ENCODE assay signal across 23 cellular contexts in genomic region chr12:109294286-109294796, GRCh38. TPM values are rescaled to one million over a fixed set of nuclear protein-coding genes. Genes with fewer than 3 reads are reported as not detected.
DNase-seq lines count a peak whose midpoint lies in the region; ATAC-seq and TF ChIP-seq lines count a peak whose summit lies in the region.
"Had no signal": no experiment of that assay in that cellular context is flagged by ENCODE, and none has a peak within 500 bp of the region (broad histone marks: within the 10 kb centered on the region; RNA-seq: fewer than 3 reads in every experiment).

No MANE protein-coding gene starts in this region.

- no peak overlapping the region for H3K4me3 ChIP-seq in stomach
- H3K4me3 ChIP-seq: BLaER1, GM23248 had no signal

- DNase-seq in activated naive CD4-positive, alpha-beta T cell treated with anti-CD3 and anti-CD28 coated beads, Interleukin-2, amount 10 ng/mL, durations not matched to agents 7 days and 5 days, result peak; percentile 5
- no peak for DNase-seq in activated naive CD4-positive, alpha-beta T cell treated with anti-CD3 and anti-CD28 coated beads for 36 hours
- DNase-seq in posterior vena cava (ENCODE audit: low spot score) (peak; percentile 42), stomach (no peak), cerebellum (ENCODE audit: low spot score) (no peak)
- DNase-seq: 8988T; CD4-positive, alpha-beta memory T cell; DMS153; DMS79; GDM1; GM23248; HFFc6; IMR-90 had no signal

- 75 to 87% (median 83%) methylated on average over 5 of the region's 5 CpGs for WGBS in stomach, 5 donors

- no peak for TF ChIP-seq EP300 in stomach (IDR thresholded peaks at IDR 0.05)

- H3K27ac Mint-ChIP-seq in activated naive CD4-positive, alpha-beta T cell treated with anti-CD3 and anti-CD28 coated beads, Interleukin-2, amount 10 ng/mL, durations not matched to agents 7 days and 5 days, result no peak overlapping the region
- no peak overlapping the region for H3K27ac Mint-ChIP-seq in activated naive CD4-positive, alpha-beta T cell treated with anti-CD3 and anti-CD28 coated beads for 36 hours
- peak overlapping the region in 4 of 5 experiments; percentile 49 to 74 (median 60) for H3K27ac Mint-ChIP-seq in brain
- H3K27ac Mint-ChIP-seq: CD14-positive monocyte; CD4-positive, alpha-beta memory T cell; HFFc6 had no signal

- TF ChIP-seq POLR2A in stomach (IDR thresholded peaks at IDR 0.05), result no peak

- ATAC-seq in GM18867 (IDR thresholded peaks at IDR 0.05; ENCODE audit: unreplicated experiment), result no peak
- ATAC-seq: HCT116 had no signal

- no peak for TF ChIP-seq CTCF in brain (conservative IDR thresholded peaks at IDR 0.05)
- TF ChIP-seq CTCF in stomach (IDR thresholded peaks at IDR 0.05), result no peak

- peaks cover 52% of the 10 kb centered on the region for H3K27me3 Mint-ChIP-seq in activated naive CD4-positive, alpha-beta T cell treated with anti-CD3 and anti-CD28 coated beads, Interleukin-2, amount 10 ng/mL, durations not matched to agents 7 days and 5 days
- peaks cover 19% of the 10 kb centered on the region for H3K27me3 Mint-ChIP-seq in activated naive CD4-positive, alpha-beta T cell treated with anti-CD3 and anti-CD28 coated beads for 36 hours (ENCODE audit: low read depth)
- H3K27me3 Mint-ChIP-seq in brain, result peaks cover 4% of the 10 kb centered on the region

- no peak overlapping the region for H3K27ac ChIP-seq in stomach
- H3K27ac ChIP-seq: BLaER1, GM23248, HL-60 had no signal

- peaks cover 0 to 32% (median 7%) of the 10 kb centered on the region in 3 donors for H3K27me3 ChIP-seq in stomach

- no peaks in the 10 kb centered on the region for H3K36me3 ChIP-seq in stomach
- H3K36me3 ChIP-seq: BLaER1 had no signal

- CTCF ChIA-PET in activated naive CD4-positive, alpha-beta T cell treated with anti-CD3 and anti-CD28 coated beads, Interleukin-2, amount 10 ng/mL, durations not matched to agents 7 days and 5 days (lab: Charles Lee), result no interaction called here
- CTCF ChIA-PET in activated naive CD4-positive, alpha-beta T cell treated with anti-CD3 and anti-CD28 coated beads for 36 hours (lab: Charles Lee), result no interaction called here

- H3K4me1 Mint-ChIP-seq in activated naive CD4-positive, alpha-beta T cell treated with anti-CD3 and anti-CD28 coated beads, Interleukin-2, amount 10 ng/mL, durations not matched to agents 7 days and 5 days, result no peaks in the 10 kb centered on the region
- no peaks in the 10 kb centered on the region for H3K4me1 Mint-ChIP-seq in activated naive CD4-positive, alpha-beta T cell treated with anti-CD3 and anti-CD28 coated beads for 36 hours (ENCODE audit: low read depth)
- H3K4me1 Mint-ChIP-seq in brain, result peaks cover 37% of the 10 kb centered on the region
- H3K4me1 Mint-ChIP-seq: CD4-positive, alpha-beta memory T cell had no signal

- no peak overlapping the region for H3K4me3 Mint-ChIP-seq in activated naive CD4-positive, alpha-beta T cell treated with anti-CD3 and anti-CD28 coated beads, Interleukin-2, amount 10 ng/mL, durations not matched to agents 7 days and 5 days
- no peak overlapping the region for H3K4me3 Mint-ChIP-seq in activated naive CD4-positive, alpha-beta T cell treated with anti-CD3 and anti-CD28 coated beads for 36 hours
- no peak overlapping the region for H3K4me3 Mint-ChIP-seq in brain
- H3K4me3 Mint-ChIP-seq: CD14-positive monocyte; CD4-positive, alpha-beta memory T cell; HFFc6 had no signal

- no peaks in the 10 kb centered on the region for H3K9me3 ChIP-seq in stomach
- H3K9me3 ChIP-seq: BLaER1 had no signal

- peaks cover 8 to 14% (median 11%) of the 10 kb centered on the region in 4 donors for H3K4me1 ChIP-seq in stomach
- H3K4me1 ChIP-seq: BLaER1 had no signal

- no peaks in the 10 kb centered on the region for H3K9me3 Mint-ChIP-seq in activated naive CD4-positive, alpha-beta T cell treated with anti-CD3 and anti-CD28 coated beads, Interleukin-2, amount 10 ng/mL, durations not matched to agents 7 days and 5 days
- no peaks in the 10 kb centered on the region for H3K9me3 Mint-ChIP-seq in activated naive CD4-positive, alpha-beta T cell treated with anti-CD3 and anti-CD28 coated beads for 36 hours
- H3K9me3 Mint-ChIP-seq in brain, result peaks cover 0 to 3% (median 0%) of the 10 kb centered on the region in 5 experiments
- H3K9me3 Mint-ChIP-seq: CD14-positive monocyte; CD4-positive, alpha-beta memory T cell; HFFc6 had no signal

- H3K36me3 Mint-ChIP-seq in activated naive CD4-positive, alpha-beta T cell treated with anti-CD3 and anti-CD28 coated beads, Interleukin-2, amount 10 ng/mL, durations not matched to agents 7 days and 5 days, result no peaks in the 10 kb centered on the region
- H3K36me3 Mint-ChIP-seq in activated naive CD4-positive, alpha-beta T cell treated with anti-CD3 and anti-CD28 coated beads for 36 hours (ENCODE audit: low read depth), result no peaks in the 10 kb centered on the region
- no peaks in the 10 kb centered on the region for H3K36me3 Mint-ChIP-seq in brain
- H3K36me3 Mint-ChIP-seq: CD14-positive monocyte; CD4-positive, alpha-beta memory T cell had no signal

- intact Hi-C loops in activated naive CD4-positive, alpha-beta T cell treated with anti-CD3 and anti-CD28 coated beads for 36 hours (cut with micrococcal nuclease), result no loop called here
- intact Hi-C loops in posterior vena cava (cut with DNase I), result loop anchor here in 1 of 2 donors (5.0 kb wide), 1 partner anchor 982 kb away; no protein-coding TSS in a partner anchor
- intact Hi-C loops in stomach (cut with DNase I; ENCODE audit: low total_unique reads), result no loop called here

RNA-seq across cellular contexts. Expression of gene FOXN4, which starts 14.7 kb away (rescaled TPM):
- not detected for total RNA-seq in activated naive CD4-positive, alpha-beta T cell treated with anti-CD3 and anti-CD28 coated beads for 36 hours
- polyA plus RNA-seq in brain (ENCODE audit: insufficient read depth, low read depth, low replicate concordance) (9.0 TPM), stomach (not detected)
- total RNA-seq in posterior vena cava (not detected), stomach (not detected), cerebellum (0.45 TPM)
- total RNA-seq: A673; CD4-positive, alpha-beta memory T cell; GM23248; HFFc6; HT1080; IMR-90 had no signal
- polyA plus RNA-seq: AG04450; CD14-positive monocyte; CD4-positive, alpha-beta memory T cell; GM23248; IMR-90 had no signal

RNA-seq across cellular contexts. Expression of gene MYO1H, which starts 53.4 kb away (rescaled TPM):
- not detected for total RNA-seq in activated naive CD4-positive, alpha-beta T cell treated with anti-CD3 and anti-CD28 coated beads for 36 hours
- polyA plus RNA-seq in brain (ENCODE audit: insufficient read depth, low read depth, low replicate concordance) (0.24 TPM), stomach (under 1 TPM in 1 of 3 donors, not detected in 2; 0.08 TPM)
- total RNA-seq in posterior vena cava (not detected), stomach (not detected), cerebellum (0.09 TPM)
- total RNA-seq: A673; CD4-positive, alpha-beta memory T cell; Daoy; GM23248; HFFc6; HT1080; IMR-90 had no signal
- polyA plus RNA-seq: AG04450; CD14-positive monocyte; CD4-positive, alpha-beta memory T cell; GM23248; IMR-90 had no signal

Comparison
In these comparisons a context has a peak if more than half of its experiments do, and no peak if none do; other contexts are left out.
1. DNase-seq: peak in activated naive CD4-positive, alpha-beta T cell treated with anti-CD3 and anti-CD28 coated beads, Interleukin-2, amount 10 ng/mL, durations not matched to agents 7 days and 5 days (single experiment) and posterior vena cava (single experiment); none in activated naive CD4-positive, alpha-beta T cell treated with anti-CD3 and anti-CD28 coated beads for 36 hours (single experiment), stomach (single experiment) and cerebellum (single experiment).
2. H3K27ac Mint-ChIP-seq: peak in brain (4 of 5); none in activated naive CD4-positive, alpha-beta T cell treated with anti-CD3 and anti-CD28 coated beads, Interleukin-2, amount 10 ng/mL, durations not matched to agents 7 days and 5 days (single experiment) and activated naive CD4-positive, alpha-beta T cell treated with anti-CD3 and anti-CD28 coated beads for 36 hours (single experiment).